In the genomic region with DNA sequence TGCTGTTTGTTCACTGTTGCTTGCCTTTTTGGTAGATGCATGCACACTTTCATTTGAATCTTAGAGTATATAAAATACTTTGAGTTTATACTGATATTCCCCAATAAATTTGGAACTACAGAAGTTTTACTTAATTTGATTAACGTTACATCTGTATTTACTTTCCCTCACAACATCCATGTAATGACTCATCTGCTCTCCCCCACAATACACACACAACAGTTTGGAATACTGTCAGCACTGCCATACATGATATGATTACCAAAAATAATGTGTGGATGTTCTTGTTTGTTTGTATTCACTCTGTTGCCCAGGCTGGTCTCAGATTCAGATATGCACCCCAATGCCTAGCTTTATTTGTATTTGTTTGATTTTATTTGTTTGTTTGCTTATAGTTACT, we compare ENCODE assay signal across 17 cellular contexts.
"Had no signal": no experiment of that assay in that cellular context is flagged by ENCODE, and none has a peak within 500 bp of the region (broad histone marks: within the 10 kb centered on the region; RNA-seq: fewer than 3 reads in every experiment).

No MANE protein-coding gene starts in this region.

- DNase-seq: activated CD4-positive, alpha-beta memory T cell treated with anti-CD3 and anti-CD28 coated beads, Interleukin-2, amount 10 ng/mL, durations not matched to agents 7 days and 5 days; activated CD8-positive, alpha-beta memory T cell treated with anti-CD3 and anti-CD28 coated beads, Interleukin-2, amount 50 U/mL, for 4 hours; activated gamma-delta T cell treated with Interleukin-2 at 50 U/mL for 16 hours; activated naive CD8-positive, alpha-beta T cell treated with anti-CD3 and anti-CD28 coated beads for 36 hours; activated T-cell treated with anti-CD3 and anti-CD28 coated beads, Interleukin-2, amount 50 U/mL, for 72 hours; aorta; central memory CD4-positive, alpha-beta T cell; cortex of kidney; effector memory CD4-positive, alpha-beta T cell; foreskin keratinocyte; head of caudate nucleus; left colon; midbrain; ovary; T-helper 9 cell had no signal

- H3K9me3 ChIP-seq: ovary had no signal

- H3K4me2 ChIP-seq: neural progenitor cell had no signal

- H3K4me1 ChIP-seq: foreskin keratinocyte, neural progenitor cell had no signal

- H3K9ac ChIP-seq: neural progenitor cell had no signal

- H3K4me3 ChIP-seq: lung, neural progenitor cell, ovary had no signal

- H3K36me3 ChIP-seq: neural progenitor cell, ovary had no signal

- H3K27me3 ChIP-seq: foreskin keratinocyte, neural progenitor cell, ovary had no signal

- H2AFZ ChIP-seq: neural progenitor cell had no signal

- H3K27ac ChIP-seq: foreskin keratinocyte, neural progenitor cell, ovary had no signal

- ATAC-seq: activated T-cell treated with anti-CD3 and anti-CD28 coated beads, Interleukin-2, amount 50 U/mL, for 72 hours; foreskin keratinocyte; left colon had no signal
